ENCODE assay signal across 29 cellular contexts in genomic region chr7:117931314-117931713, GRCh38. TPM values are rescaled to one million over a fixed set of nuclear protein-coding genes. Genes with fewer than 3 reads are reported as not detected.
"Had no signal": no experiment of that assay in that cellular context is flagged by ENCODE, and none has a peak within 500 bp of the region (broad histone marks: within the 10 kb centered on the region; RNA-seq: fewer than 3 reads in every experiment).

No MANE protein-coding gene starts in this region.

- H3K36me3 Mint-ChIP-seq: naive B cell had no signal

- H3K4me3 ChIP-seq: coronary artery, dorsolateral prefrontal cortex, esophagus squamous epithelium, gastrocnemius medialis, heart right ventricle, left lung, lower lobe of right lung, mucosa of descending colon had no signal

- H3K4me1 Mint-ChIP-seq: endodermal cell, naive B cell had no signal

- H3K4me3 Mint-ChIP-seq: effector memory CD8-positive, alpha-beta T cell; endodermal cell; mesothelial cell of epicardium; naive B cell had no signal

- H3K9me3 ChIP-seq: gastrocnemius medialis, left lung, lower lobe of right lung, mucosa of descending colon had no signal

- ATAC-seq: effector memory CD8-positive, alpha-beta T cell; esophagus mucosa; gastrocnemius medialis; heart right ventricle; left cardiac atrium; left lung; left ventricle myocardium superior; lower lobe of right lung; mucosa of descending colon had no signal

- H3K4me1 ChIP-seq: esophagus squamous epithelium, gastrocnemius medialis, heart right ventricle, left lung, lower lobe of right lung had no signal

- H3K27ac ChIP-seq: coronary artery, dorsolateral prefrontal cortex, epithelial cell of prostate, esophagus squamous epithelium, gastrocnemius medialis, heart right ventricle, left lung, lower lobe of right lung had no signal

- H3K27me3 Mint-ChIP-seq: effector memory CD8-positive, alpha-beta T cell; naive B cell had no signal

- H3K9me3 Mint-ChIP-seq: effector memory CD8-positive, alpha-beta T cell; endodermal cell had no signal

- H3K36me3 ChIP-seq: esophagus squamous epithelium, gastrocnemius medialis, heart right ventricle, left lung, lower lobe of right lung had no signal

- H3K27ac Mint-ChIP-seq: effector memory CD8-positive, alpha-beta T cell; endodermal cell; mesothelial cell of epicardium; naive B cell had no signal

- DNase-seq: dermis blood vessel endothelial cell; dorsolateral prefrontal cortex; effector CD4-positive, alpha-beta T cell; effector memory CD8-positive, alpha-beta T cell; endodermal cell; erythroblast; esophagus squamous epithelium; foreskin fibroblast; foreskin melanocyte; gastrocnemius medialis; glutamatergic neuron; head of caudate nucleus; heart right ventricle; hippocampal formation; left cardiac atrium; left lung; left ventricle myocardium superior; lower lobe of right lung; mesenchymal stem cell; mucosa of descending colon; naive B cell had no signal

- H3K27me3 ChIP-seq: dorsolateral prefrontal cortex, esophagus squamous epithelium, gastrocnemius medialis, heart right ventricle, left lung had no signal

- FAIRE-seq: endometrium, islet of Langerhans, keratinocyte had no signal

RNA-seq across cellular contexts. Expression of gene CTTNBP2, which starts 58.1 kb away (rescaled TPM):
- total RNA-seq: lung microvascular endothelial cell had no signal
